8 cellular contexts compared by ENCODE assay signal in genomic region chr11:72719551-72719950, GRCh38. TPM values are rescaled to one million over a fixed set of nuclear protein-coding genes. Genes with fewer than 3 reads are reported as not detected.
DNase-seq lines count a peak whose midpoint lies in the region; ATAC-seq, FAIRE-seq and TF ChIP-seq lines count a peak whose summit lies in the region.
"Had no signal": no experiment of that assay in that cellular context is flagged by ENCODE, and none has a peak within 500 bp of the region (broad histone marks: within the 10 kb centered on the region; RNA-seq: fewer than 3 reads in every experiment).

No MANE protein-coding gene starts in this region.

- DNase-seq in HFFc6 = no peak
- no peak for DNase-seq in activated T-helper 1 cell treated with anti-CD3 and anti-CD28 coated beads, Interleukin-12 subunit alpha, Interleukin-12 subunit beta, Interleukin-2, Interleukin-4 antibody, amounts not matched to agents 30 ng/mL and 10 ng/mL and 1 ng/mL, durations not matched to agents 14 hours and 24 hours and 36 hours (ENCODE audit: low spot score)
- no peak for DNase-seq in right atrium auricular region (ENCODE audit: low spot score)
- DNase-seq in stimulated activated effector memory CD8-positive, alpha-beta T cell treated with anti-CD3 and anti-CD28 coated beads, Interleukin-12 subunit alpha, Interleukin-12 subunit beta, amount 100 ng/mL, for 72 hours (ENCODE audit: low spot score in 2 of 2) = no peak
- DNase-seq in activated CD4-positive, CD25-positive, alpha-beta regulatory T cell (lab: John Stamatoyannopoulos, UW) = no peak
- no peak for DNase-seq in urothelium cell line (ENCODE audit: low spot score)
- DNase-seq: NCI-H2081 had no signal

- peaks cover 6% of the 10 kb centered on the region for H3K36me3 ChIP-seq in right atrium auricular region

- H3K27ac ChIP-seq in right atrium auricular region = peak overlapping the region; percentile 92 to 94

- H3K36me3 Mint-ChIP-seq in HFFc6 (ENCODE audit: low read depth) = no peaks in the 10 kb centered on the region
- H3K36me3 Mint-ChIP-seq in activated T-helper 1 cell treated with anti-CD3 and anti-CD28 coated beads, Interleukin-12 subunit alpha, Interleukin-12 subunit beta, Interleukin-2, Interleukin-4 antibody, amounts not matched to agents 30 ng/mL and 10 ng/mL and 1 ng/mL, durations not matched to agents 14 hours and 24 hours and 36 hours (ENCODE audit: low read depth) = peaks cover 10% of the 10 kb centered on the region
- H3K36me3 Mint-ChIP-seq in stimulated activated effector memory CD8-positive, alpha-beta T cell treated with anti-CD3 and anti-CD28 coated beads, Interleukin-12 subunit alpha, Interleukin-12 subunit beta, amount 100 ng/mL, for 72 hours = peaks cover 62% of the 10 kb centered on the region

- ATAC-seq in stimulated activated effector memory CD8-positive, alpha-beta T cell treated with anti-CD3 and anti-CD28 coated beads, Interleukin-12 subunit alpha, Interleukin-12 subunit beta, amount 100 ng/mL, for 72 hours = no peak
- no peak for ATAC-seq in GM18505 (IDR thresholded peaks at IDR 0.05; ENCODE audit: unreplicated experiment)

- TF ChIP-seq CTCF in HFFc6 (IDR thresholded peaks at IDR 0.05) = no peak
- no peak for TF ChIP-seq CTCF in right atrium auricular region (IDR thresholded peaks at IDR 0.05)

- peak overlapping the region; percentile 27 for H3K27ac Mint-ChIP-seq in HFFc6
- peak overlapping the region; percentile 68 for H3K27ac Mint-ChIP-seq in activated T-helper 1 cell treated with anti-CD3 and anti-CD28 coated beads, Interleukin-12 subunit alpha, Interleukin-12 subunit beta, Interleukin-2, Interleukin-4 antibody, amounts not matched to agents 30 ng/mL and 10 ng/mL and 1 ng/mL, durations not matched to agents 14 hours and 24 hours and 36 hours
- peak overlapping the region; percentile 95 for H3K27ac Mint-ChIP-seq in stimulated activated effector memory CD8-positive, alpha-beta T cell treated with anti-CD3 and anti-CD28 coated beads, Interleukin-12 subunit alpha, Interleukin-12 subunit beta, amount 100 ng/mL, for 72 hours

- no peaks in the 10 kb centered on the region for H3K27me3 ChIP-seq in right atrium auricular region

- no peak for FAIRE-seq in urothelium cell line (lab: Jason Lieb, UNC)

- peaks cover 4% of the 10 kb centered on the region for H3K27me3 Mint-ChIP-seq in HFFc6 (ENCODE audit: insufficient read depth)
- H3K27me3 Mint-ChIP-seq in activated T-helper 1 cell treated with anti-CD3 and anti-CD28 coated beads, Interleukin-12 subunit alpha, Interleukin-12 subunit beta, Interleukin-2, Interleukin-4 antibody, amounts not matched to agents 30 ng/mL and 10 ng/mL and 1 ng/mL, durations not matched to agents 14 hours and 24 hours and 36 hours (ENCODE audit: insufficient read depth) = no peaks in the 10 kb centered on the region

- TF ChIP-seq POLR2A in GM18505 (IDR thresholded peaks at IDR 0.05; ENCODE audit: borderline replicate concordance, extremely low read depth, insufficient read depth, insufficient read length) = no peak

- H3K4me1 Mint-ChIP-seq in HFFc6 (ENCODE audit: low read depth) = peaks cover 46% of the 10 kb centered on the region
- peaks cover 56% of the 10 kb centered on the region for H3K4me1 Mint-ChIP-seq in activated T-helper 1 cell treated with anti-CD3 and anti-CD28 coated beads, Interleukin-12 subunit alpha, Interleukin-12 subunit beta, Interleukin-2, Interleukin-4 antibody, amounts not matched to agents 30 ng/mL and 10 ng/mL and 1 ng/mL, durations not matched to agents 14 hours and 24 hours and 36 hours (ENCODE audit: low read depth)
- H3K4me1 Mint-ChIP-seq in stimulated activated effector memory CD8-positive, alpha-beta T cell treated with anti-CD3 and anti-CD28 coated beads, Interleukin-12 subunit alpha, Interleukin-12 subunit beta, amount 100 ng/mL, for 72 hours = peaks cover 72% of the 10 kb centered on the region

- no peaks in the 10 kb centered on the region for H3K9me3 ChIP-seq in right atrium auricular region

- peak overlapping the region; percentile 90 for H3K4me3 Mint-ChIP-seq in HFFc6
- peak overlapping the region; percentile 94 for H3K4me3 Mint-ChIP-seq in activated T-helper 1 cell treated with anti-CD3 and anti-CD28 coated beads, Interleukin-12 subunit alpha, Interleukin-12 subunit beta, Interleukin-2, Interleukin-4 antibody, amounts not matched to agents 30 ng/mL and 10 ng/mL and 1 ng/mL, durations not matched to agents 14 hours and 24 hours and 36 hours
- H3K4me3 Mint-ChIP-seq in stimulated activated effector memory CD8-positive, alpha-beta T cell treated with anti-CD3 and anti-CD28 coated beads, Interleukin-12 subunit alpha, Interleukin-12 subunit beta, amount 100 ng/mL, for 72 hours = peak overlapping the region; percentile 93

- intact Hi-C loops in activated T-helper 1 cell treated with anti-CD3 and anti-CD28 coated beads, Interleukin-12 subunit alpha, Interleukin-12 subunit beta, Interleukin-2, Interleukin-4 antibody, amounts not matched to agents 30 ng/mL and 10 ng/mL and 1 ng/mL, durations not matched to agents 14 hours and 24 hours and 36 hours (cut with micrococcal nuclease) = no loop called here

- H3K4me1 ChIP-seq in right atrium auricular region = peaks cover 3 to 77% of the 10 kb centered on the region in 2 donors

- peak overlapping the region in 1 of 2 donors; percentile 70 for H3K4me3 ChIP-seq in right atrium auricular region

- H3K9me3 Mint-ChIP-seq in HFFc6 = no peaks in the 10 kb centered on the region
- H3K9me3 Mint-ChIP-seq in activated T-helper 1 cell treated with anti-CD3 and anti-CD28 coated beads, Interleukin-12 subunit alpha, Interleukin-12 subunit beta, Interleukin-2, Interleukin-4 antibody, amounts not matched to agents 30 ng/mL and 10 ng/mL and 1 ng/mL, durations not matched to agents 14 hours and 24 hours and 36 hours = no peaks in the 10 kb centered on the region
- no peaks in the 10 kb centered on the region for H3K9me3 Mint-ChIP-seq in stimulated activated effector memory CD8-positive, alpha-beta T cell treated with anti-CD3 and anti-CD28 coated beads, Interleukin-12 subunit alpha, Interleukin-12 subunit beta, amount 100 ng/mL, for 72 hours

RNA-seq across cellular contexts. Expression of gene ARAP1, which starts 32.7 kb away (rescaled TPM):
- total RNA-seq in HFFc6 (2021; fragmentation: NEBNext Ultra II Directional; extraction: Animal tissue kit (Norgen Biotek cat#: 25700)) = 10 to 100 TPM; 42.5 to 49.0 (median 46.8) TPM
- 78.8 and 88.6 TPM in 2 replicates for total RNA-seq in activated T-helper 1 cell treated with anti-CD3 and anti-CD28 coated beads, Interleukin-12 subunit alpha, Interleukin-12 subunit beta, Interleukin-2, Interleukin-4 antibody, amounts not matched to agents 30 ng/mL and 10 ng/mL and 1 ng/mL, durations not matched to agents 14 hours and 24 hours and 36 hours
- total RNA-seq in right atrium auricular region = 10 to 100 TPM; 74.0 to 83.8 TPM

RNA-seq across cellular contexts. Expression of gene PDE2A, which starts 45.3 kb away (rescaled TPM):
- under 1 TPM; 0.07 to 0.57 (median 0.40) TPM for total RNA-seq in HFFc6 (2021; fragmentation: NEBNext Ultra II Directional; extraction: Animal tissue kit (Norgen Biotek cat#: 25700))
- total RNA-seq in activated T-helper 1 cell treated with anti-CD3 and anti-CD28 coated beads, Interleukin-12 subunit alpha, Interleukin-12 subunit beta, Interleukin-2, Interleukin-4 antibody, amounts not matched to agents 30 ng/mL and 10 ng/mL and 1 ng/mL, durations not matched to agents 14 hours and 24 hours and 36 hours = 0.57 and 0.64 TPM in 2 replicates
- total RNA-seq in right atrium auricular region = 10 to 100 TPM; 23.1 to 34.2 TPM

Comparison
In these comparisons a context has a peak if more than half of its experiments do, and no peak if none do; other contexts are left out.
1. H3K27ac Mint-ChIP-seq: peak in every context shown above with its lines; median percentile 95 in stimulated activated effector memory CD8-positive, alpha-beta T cell treated with anti-CD3 and anti-CD28 coated beads, Interleukin-12 subunit alpha, Interleukin-12 subunit beta, amount 100 ng/mL, for 72 hours; 68 in activated T-helper 1 cell treated with anti-CD3 and anti-CD28 coated beads, Interleukin-12 subunit alpha, Interleukin-12 subunit beta, Interleukin-2, Interleukin-4 antibody, amounts not matched to agents 30 ng/mL and 10 ng/mL and 1 ng/mL, durations not matched to agents 14 hours and 24 hours and 36 hours; 27 in HFFc6.
2. RNA of gene PDE2A, which starts 45.3 kb away (total RNA-seq): 23.1 to 34.2 TPM in right atrium auricular region; 0.57 to 0.64 TPM in activated T-helper 1 cell treated with anti-CD3 and anti-CD28 coated beads, Interleukin-12 subunit alpha, Interleukin-12 subunit beta, Interleukin-2, Interleukin-4 antibody, amounts not matched to agents 30 ng/mL and 10 ng/mL and 1 ng/mL, durations not matched to agents 14 hours and 24 hours and 36 hours and 0.07 to 0.57 TPM in HFFc6; every median in the first group is over 10 times any median in the second.
3. Peak in every context shown above with its lines, with median percentiles within 50 percentile points of each other: H3K4me3 Mint-ChIP-seq.